Comparison of ENCODE assay signal across 9 cellular contexts in the genomic region with DNA sequence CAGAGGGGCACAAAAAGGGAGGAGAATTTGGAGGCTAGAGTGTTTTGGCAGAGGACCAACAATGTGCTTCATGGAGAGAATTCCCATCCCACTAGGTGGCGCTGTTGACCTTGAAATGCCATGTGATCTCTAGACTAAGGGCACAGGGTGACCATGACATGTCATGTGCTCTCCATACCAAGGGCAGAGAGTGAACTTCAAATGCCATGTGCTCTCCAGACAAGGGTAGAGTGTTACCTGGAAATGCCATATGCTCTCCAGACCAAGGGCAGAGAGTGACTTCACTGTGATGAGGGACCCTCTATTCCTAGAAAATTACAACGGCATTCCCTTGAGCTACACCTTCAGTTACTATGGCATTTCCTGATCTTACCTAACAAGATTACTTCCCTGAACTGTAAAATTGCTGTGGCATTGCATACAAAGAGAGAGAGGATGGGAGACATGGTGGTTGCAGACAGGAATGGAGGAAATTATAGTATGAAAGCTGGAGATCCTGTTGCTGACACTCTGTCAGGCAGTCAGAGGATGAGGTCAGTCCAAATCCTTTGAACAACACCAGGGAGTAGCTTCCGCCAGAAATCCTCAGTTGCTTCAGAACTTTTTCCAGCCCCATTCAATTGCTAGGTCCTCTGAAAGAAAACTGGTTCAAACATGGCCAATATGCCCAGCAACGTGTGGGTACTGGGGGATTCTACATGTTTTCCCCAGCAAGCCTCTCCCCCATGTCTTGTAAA.
DNase-seq lines count a peak whose midpoint lies in the region; ATAC-seq, FAIRE-seq and TF ChIP-seq lines count a peak whose summit lies in the region.
"Had no signal": no experiment of that assay in that cellular context is flagged by ENCODE, and none has a peak within 500 bp of the region (broad histone marks: within the 10 kb centered on the region; RNA-seq: fewer than 3 reads in every experiment).

No MANE protein-coding gene starts in this region.

- ATAC-seq in activated CD4-positive, CD25-positive, alpha-beta regulatory T cell treated with anti-CD3 and anti-CD28 coated beads, Interleukin-2, amount 50 U/mL, for 24 hours = no peak
- ATAC-seq in HG02798 (IDR thresholded peaks at IDR 0.05; ENCODE audit: poor library complexity, unreplicated experiment) = peak; percentile 94
- peak; percentile 93 for ATAC-seq in K562

- H3K9me3 ChIP-seq in K562 (replicated peaks; ENCODE audit: control insufficient read depth, insufficient read depth, low read depth, low read length) (no peaks in the 10 kb centered on the region), keratinocyte (ENCODE audit: control insufficient read depth, low read depth, low read length) (no peaks in the 10 kb centered on the region)

- peak; percentile 71 to 86 (median 76) for TF ChIP-seq CTCF in K562 (IDR thresholded peaks at IDR 0.05 in 2 of 3, conservative IDR thresholded peaks at IDR 0.05 in 1 of 3; ENCODE audit: insufficient read depth in 2 of 3, low read depth in 1 of 3, low read length in 3 of 3)
- TF ChIP-seq CTCF in keratinocyte (optimal IDR thresholded peaks at IDR 0.05 in 1 of 3, IDR thresholded peaks at IDR 0.05 in 1 of 3, conservative IDR thresholded peaks at IDR 0.05 in 1 of 3; ENCODE audit: extremely low read depth in 1 of 3, insufficient read depth in 2 of 3, low read length in 3 of 3) = peak; percentile 82 to 94 (median 88)

- dilution Hi-C loops in keratinocyte (cut with MboI; ENCODE audit: extremely low pct_ligation_motif_present, low sequenced_read_pairs) = loop anchor here (25.0 kb wide), 1 partner anchor 496 kb away; no protein-coding TSS in a partner anchor

- CTCF ChIA-PET in K562 (lab: Yijun Ruan, JAX; ENCODE audit: low intra/inter-chr PET ratio) = interaction anchor here (0.5 to 1.8 kb wide), 5 partner anchors 109 to 819 kb away, joined by 3 to 13 read pairs (median 5); no protein-coding TSS in a partner anchor

- H3K9ac ChIP-seq in K562 (ENCODE audit: insufficient read depth in 1 of 2, low read depth in 2 of 2, low read length in 2 of 2) (no peak overlapping the region), keratinocyte (ENCODE audit: control insufficient read depth, extremely low read depth, insufficient read depth, low read length) (no peak overlapping the region)

- no TSS peak for BruUV-seq in K562 (replicated peaks; lab: Mats Ljungman, UMichigan)

- H3K4me2 ChIP-seq in K562 (ENCODE audit: insufficient read depth, low read length) (no peak overlapping the region), keratinocyte (ENCODE audit: control insufficient read depth, extremely low read depth, insufficient read depth, low read depth, low read length) (no peak overlapping the region)

- in situ Hi-C loops in K562 (cut with MboI) = loop anchor here (10.0 to 25.0 kb wide), 3 partner anchors 102 to 479 kb away; no protein-coding TSS in a partner anchor

- no peaks in the 10 kb centered on the region for H3K4me1 ChIP-seq in K562 (replicated peaks in 1 of 2; ENCODE audit: control insufficient read depth in 2 of 2, insufficient read depth in 2 of 2, low read length in 2 of 2)
- no peaks in the 10 kb centered on the region for H3K4me1 ChIP-seq in keratinocyte (ENCODE audit: control insufficient read depth, extremely low read depth, insufficient read depth, low read length)

- H3K4me3 ChIP-seq in K562 = no peak overlapping the region
- H3K4me3 ChIP-seq in keratinocyte (ENCODE audit: control insufficient read depth in 2 of 3, extremely low read depth in 1 of 3, insufficient read depth in 2 of 3, low read depth in 1 of 3, low read length in 3 of 3) = no peak overlapping the region

- no peak for TF ChIP-seq POLR2A in K562 (conservative IDR thresholded peaks at IDR 0.05)

- DNase-seq in activated CD4-positive, CD25-positive, alpha-beta regulatory T cell (lab: John Stamatoyannopoulos, UW) = peak; percentile 4 to 49 (median 16)
- DNase-seq in NCI-H146 (lab: John Stamatoyannopoulos, UW) (peak; percentile 71), T-helper 9 cell (peak; percentile 43), K562 (ENCODE audit: extremely low read depth in 1 of 4, low spot score in 3 of 4) (peak; percentile 57 to 86 (median 60)), keratinocyte (ENCODE audit: low read depth, low spot score) (peak; percentile 53)
- DNase-seq in stimulated activated CD4-positive, alpha-beta T cell treated with anti-CD3 and anti-CD28 coated beads, Interleukin-4, amount 100 ng/mL, for 1 hour = peak; percentile 59

- H3K79me2 ChIP-seq in K562 (ENCODE audit: control insufficient read depth, insufficient read depth, low read length) (no peaks in the 10 kb centered on the region), keratinocyte (ENCODE audit: control insufficient read depth, insufficient read depth, low read length) (no peaks in the 10 kb centered on the region)

- peak; percentile 69 to 88 for TF ChIP-seq RAD21 in K562 (CRISPR knock-in tag; conservative IDR thresholded peaks at IDR 0.05 in 1 of 2, IDR thresholded peaks at IDR 0.05 in 1 of 2)

- no peaks in the 10 kb centered on the region for H3K36me3 ChIP-seq in K562 (ENCODE audit: control insufficient read depth, insufficient read depth, low read length)
- no peaks in the 10 kb centered on the region for H3K36me3 ChIP-seq in keratinocyte (ENCODE audit: control insufficient read depth in 2 of 2, extremely low read depth in 1 of 2, insufficient read depth in 2 of 2, low read length in 2 of 2)

- FAIRE-seq in K562 (lab: Jason Lieb, UNC) = peak; percentile 94
- peak; percentile 89 for FAIRE-seq in keratinocyte (lab: Jason Lieb, UNC)
- FAIRE-seq: G401.6 had no signal

- no peaks in the 10 kb centered on the region for H3K9me1 ChIP-seq in K562 (ENCODE audit: control insufficient read depth, insufficient read depth, low read length)
- no peaks in the 10 kb centered on the region for H3K9me1 ChIP-seq in keratinocyte (ENCODE audit: control insufficient read depth, extremely low read depth, insufficient read depth, low read length)

- no peaks in the 10 kb centered on the region for H4K20me1 ChIP-seq in K562 (replicated peaks; ENCODE audit: control insufficient read depth, insufficient read depth, low read length)
- H4K20me1 ChIP-seq in keratinocyte (ENCODE audit: control insufficient read depth, extremely low read depth, insufficient read depth, low read length) = no peaks in the 10 kb centered on the region

- intact Hi-C loops in K562 (cut with micrococcal nuclease) = loop anchor here (1.0 kb wide), 3 partner anchors 50 to 230 kb away; no protein-coding TSS in a partner anchor

- H3K27me3 ChIP-seq in K562 (ENCODE audit: control insufficient read depth in 2 of 2, insufficient read depth in 2 of 2, low read length in 2 of 2) (no peaks in the 10 kb centered on the region), keratinocyte (ENCODE audit: control insufficient read depth, extremely low read depth, insufficient read depth, low read length) (no peaks in the 10 kb centered on the region)

- H2AFZ ChIP-seq in K562 (ENCODE audit: low read depth, low read length) (peak overlapping the region; percentile 67), keratinocyte (ENCODE audit: control insufficient read depth, low read length) (no peak overlapping the region)

- H3K27ac ChIP-seq in K562 (ENCODE audit: extremely low read depth, low read depth, low read length) (no peak overlapping the region), keratinocyte (ENCODE audit: control insufficient read depth, insufficient read depth, low read length) (no peak overlapping the region)

- TF ChIP-seq EP300 in K562 (IDR thresholded peaks at IDR 0.05; ENCODE audit: low read length) = no peak

- POLR2A ChIA-PET in K562 (lab: Yijun Ruan, JAX) = interaction anchor here (0.5 to 0.8 kb wide), 2 partner anchors 226 to 1598 kb away, joined by 3 to 4 read pairs; no protein-coding TSS in a partner anchor

- 12% methylated on average over 3 of the region's 4 CpGs for WGBS in K562 (ENCODE audit: insufficient coverage, low coverage, missing lambda C conversion rate)

TF ChIP-seq in K562, 482 proteins besides CTCF, POLR2A, EP300 and RAD21 (continues in another document):
- TF ChIP-seq ZNF282 (CRISPR knock-in tag; IDR thresholded peaks at IDR 0.05) (no peak), MTF1 (CRISPR knock-in tag; IDR thresholded peaks at IDR 0.05; ENCODE audit: borderline replicate concordance) (no peak), SIN3A (IDR thresholded peaks at IDR 0.05; ENCODE audit: borderline replicate concordance in 2 of 2, control insufficient read depth in 1 of 2, low read depth in 2 of 2, low read length in 2 of 2) (no peak), NBN (IDR thresholded peaks at IDR 0.05; ENCODE audit: low read depth) (no peak), POLR2G (IDR thresholded peaks at IDR 0.05; ENCODE audit: low read depth, low read length) (no peak), HNRNPUL1 (IDR thresholded peaks at IDR 0.05; ENCODE audit: low read length) (no peak), PHB (CRISPR knock-in tag; IDR thresholded peaks at IDR 0.05) (no peak), MYC (IDR thresholded peaks at IDR 0.05; ENCODE audit: low read depth, low read length) (peak; percentile 55), MYC (CRISPR knock-in tag; IDR thresholded peaks at IDR 0.05; ENCODE audit: borderline replicate concordance, low read depth) (no peak), GABPA (tag; conservative IDR thresholded peaks at IDR 0.05; ENCODE audit: low read depth) (no peak), NR4A1 (CRISPR knock-in tag; IDR thresholded peaks at IDR 0.05) (no peak), NR4A1 (tag; IDR thresholded peaks at IDR 0.05) (no peak), CEBPB (tag; IDR thresholded peaks at IDR 0.05) (no peak), C11orf30 (IDR thresholded peaks at IDR 0.05; ENCODE audit: low read depth) (no peak)
- TF ChIP-seq, protein P1, sequence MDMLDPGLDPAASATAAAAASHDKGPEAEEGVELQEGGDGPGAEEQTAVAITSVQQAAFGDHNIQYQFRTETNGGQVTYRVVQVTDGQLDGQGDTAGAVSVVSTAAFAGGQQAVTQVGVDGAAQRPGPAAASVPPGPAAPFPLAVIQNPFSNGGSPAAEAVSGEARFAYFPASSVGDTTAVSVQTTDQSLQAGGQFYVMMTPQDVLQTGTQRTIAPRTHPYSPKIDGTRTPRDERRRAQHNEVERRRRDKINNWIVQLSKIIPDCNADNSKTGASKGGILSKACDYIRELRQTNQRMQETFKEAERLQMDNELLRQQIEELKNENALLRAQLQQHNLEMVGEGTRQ (CRISPR knock-in tag; IDR thresholded peaks at IDR 0.05) = peak; percentile 50
- TF ChIP-seq, protein P2, sequence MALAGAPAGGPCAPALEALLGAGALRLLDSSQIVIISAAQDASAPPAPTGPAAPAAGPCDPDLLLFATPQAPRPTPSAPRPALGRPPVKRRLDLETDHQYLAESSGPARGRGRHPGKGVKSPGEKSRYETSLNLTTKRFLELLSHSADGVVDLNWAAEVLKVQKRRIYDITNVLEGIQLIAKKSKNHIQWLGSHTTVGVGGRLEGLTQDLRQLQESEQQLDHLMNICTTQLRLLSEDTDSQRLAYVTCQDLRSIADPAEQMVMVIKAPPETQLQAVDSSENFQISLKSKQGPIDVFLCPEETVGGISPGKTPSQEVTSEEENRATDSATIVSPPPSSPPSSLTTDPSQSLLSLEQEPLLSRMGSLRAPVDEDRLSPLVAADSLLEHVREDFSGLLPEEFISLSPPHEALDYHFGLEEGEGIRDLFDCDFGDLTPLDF (CRISPR knock-in tag; IDR thresholded peaks at IDR 0.05) = no peak

Comparison
In these comparisons a context has a peak if more than half of its experiments do, and no peak if none do; other contexts are left out.
1. DNase-seq: peak in every context shown above with its lines; median percentile 71 in NCI-H146; 60 in K562; 59 in stimulated activated CD4-positive, alpha-beta T cell treated with anti-CD3 and anti-CD28 coated beads, Interleukin-4, amount 100 ng/mL, for 1 hour; 53 in keratinocyte; 43 in T-helper 9 cell; 16 in activated CD4-positive, CD25-positive, alpha-beta regulatory T cell.
2. ATAC-seq: peak in HG02798 (single experiment) and K562 (single experiment); none in activated CD4-positive, CD25-positive, alpha-beta regulatory T cell treated with anti-CD3 and anti-CD28 coated beads, Interleukin-2, amount 50 U/mL, for 24 hours (0 of 2).